Comparison of ENCODE assay signal across 13 cellular contexts in genomic region chr4:147794787-147795413, GRCh38.
DNase-seq lines count a peak whose midpoint lies in the region; ATAC-seq, FAIRE-seq and TF ChIP-seq lines count a peak whose summit lies in the region.
"Had no signal": no experiment of that assay in that cellular context is flagged by ENCODE, and none has a peak within 500 bp of the region (broad histone marks: within the 10 kb centered on the region; RNA-seq: fewer than 3 reads in every experiment).

No MANE protein-coding gene starts in this region.

- DNase-seq in epithelial cell of prostate (ENCODE audit: low read depth, low spot score), result no peak
- DNase-seq in cerebellar nuclear complex (lab: John Stamatoyannopoulos, UW), result no peak
- no peak for DNase-seq in GDM1 (lab: John Stamatoyannopoulos, UW)
- DNase-seq in thyroid gland, result no peak
- no peak for DNase-seq in small intestine
- DNase-seq: activated B cell treated with CpG ODN at 0.5 μM for 24 hours; DMS79 treated with DMSO at 0.1 percent for 48 hours; head of caudate nucleus; NCI-H69; stimulated activated CD4-positive, alpha-beta T cell treated with anti-CD3 and anti-CD28 coated beads, Interleukin-4, amount 100 ng/mL, for 4 hours had no signal

- no peak overlapping the region for H3K4me3 ChIP-seq in thyroid gland (replicated peaks in 1 of 3)
- no peak overlapping the region for H3K4me3 ChIP-seq in small intestine (ENCODE audit: low read depth in 1 of 2, low read length in 2 of 2)

- no peak for FAIRE-seq in small intestine (lab: Jason Lieb, UNC)

- TF ChIP-seq POLR2A in thyroid gland (IDR thresholded peaks at IDR 0.05), result no peak

- TF ChIP-seq CTCF in thyroid gland (IDR thresholded peaks at IDR 0.05), result no peak

- H3K27ac ChIP-seq in epithelial cell of prostate, result peak overlapping the region; percentile 57
- no peak overlapping the region for H3K27ac ChIP-seq in thyroid gland
- H3K27ac ChIP-seq in small intestine (ENCODE audit: low read depth in 1 of 2, low read length in 1 of 2), result no peak overlapping the region

- WGBS in thyroid gland, 2 donors, result 76 to 80% methylated on average over 5 of the region's 5 CpGs
- WGBS in small intestine, 3 donors, result 60 to 67% (median 64%) methylated on average over 5 of the region's 5 CpGs

- H3K27me3 ChIP-seq in thyroid gland, result no peaks in the 10 kb centered on the region
- no peaks in the 10 kb centered on the region for H3K27me3 ChIP-seq in small intestine (ENCODE audit: control insufficient read depth in 2 of 2, insufficient read depth in 2 of 2, low read length in 2 of 2)

- intact Hi-C loops in thyroid gland (cut with DNase I), result no loop called here

- H3K36me3 ChIP-seq in thyroid gland (no peaks in the 10 kb centered on the region), small intestine (ENCODE audit: control insufficient read depth in 2 of 2, insufficient read depth in 2 of 2, low read length in 2 of 2) (no peaks in the 10 kb centered on the region)

- H3K4me1 ChIP-seq in thyroid gland (peaks cover 8 to 39% of the 10 kb centered on the region in 2 donors), small intestine (ENCODE audit: control insufficient read depth in 2 of 2, insufficient read depth in 1 of 2, low read depth in 1 of 2, low read length in 1 of 2) (peaks cover 0 to 5% of the 10 kb centered on the region in 2 donors)

- peak; percentile 80 for ATAC-seq in GM18511 (IDR thresholded peaks at IDR 0.05; ENCODE audit: unreplicated experiment)
- peak; percentile 87 for ATAC-seq in GM21423 (IDR thresholded peaks at IDR 0.05; ENCODE audit: unreplicated experiment)
- ATAC-seq in HG03159 (IDR thresholded peaks at IDR 0.05; ENCODE audit: unreplicated experiment), result peak; percentile 87

- H3K9me3 ChIP-seq in thyroid gland (no peaks in the 10 kb centered on the region), small intestine (ENCODE audit: control insufficient read depth, low read depth) (no peaks in the 10 kb centered on the region)
